Comparison of ENCODE assay signal across 18 cellular contexts in the genomic region with DNA sequence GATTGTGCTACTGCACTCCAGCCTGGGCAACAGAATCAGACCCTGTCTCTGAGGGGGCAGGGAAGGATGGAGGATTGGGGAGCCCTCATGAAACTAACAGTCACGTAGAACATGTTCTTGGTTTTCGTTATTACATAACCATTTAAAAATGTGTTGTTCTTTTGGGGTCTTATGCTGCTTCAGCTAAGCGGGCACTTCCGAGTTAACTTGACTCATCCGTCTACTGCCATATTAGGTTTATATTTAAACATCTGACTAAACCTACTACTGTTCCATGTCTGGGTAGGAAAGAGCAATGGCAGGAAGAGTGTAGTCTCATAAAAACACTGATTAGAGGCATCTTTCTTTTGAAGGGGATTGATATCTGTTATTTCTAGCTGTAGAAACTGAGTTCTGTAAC. TPM values are rescaled to one million over a fixed set of nuclear protein-coding genes. Genes with fewer than 3 reads are reported as not detected.
DNase-seq lines count a peak whose midpoint lies in the region; ATAC-seq, FAIRE-seq and TF ChIP-seq lines count a peak whose summit lies in the region.
"Had no signal": no experiment of that assay in that cellular context is flagged by ENCODE, and none has a peak within 500 bp of the region (broad histone marks: within the 10 kb centered on the region; RNA-seq: fewer than 3 reads in every experiment).

No MANE protein-coding gene starts in this region.

- dilution Hi-C loops in endothelial cell of umbilical vein (cut with MboI; ENCODE audit: extremely low pct_ligation_motif_present, low sequenced_read_pairs) = no loop called here

- H3K27me3 ChIP-seq in CD8-positive, alpha-beta T cell (ENCODE audit: insufficient read depth, low read length) = no peaks in the 10 kb centered on the region
- no peaks in the 10 kb centered on the region for H3K27me3 ChIP-seq in endothelial cell of umbilical vein (ENCODE audit: control insufficient read depth in 2 of 2, insufficient read depth in 2 of 2, low read length in 2 of 2)
- H3K27me3 ChIP-seq: neural progenitor cell had no signal

- TF ChIP-seq CTCF in CD8-positive, alpha-beta T cell (IDR thresholded peaks at IDR 0.05) = no peak
- TF ChIP-seq CTCF in endothelial cell of umbilical vein (IDR thresholded peaks at IDR 0.05; ENCODE audit: extremely low read depth in 1 of 2, insufficient read depth in 1 of 2, low read depth in 1 of 2, low read length in 2 of 2) (no peak), osteocyte (IDR thresholded peaks at IDR 0.05) (no peak)

- H3K9me3 Mint-ChIP-seq in CD8-positive, alpha-beta T cell = no peaks in the 10 kb centered on the region
- H3K9me3 Mint-ChIP-seq in osteocyte (ENCODE audit: unreplicated experiment) = no peaks in the 10 kb centered on the region
- H3K9me3 Mint-ChIP-seq: activated naive CD4-positive, alpha-beta T cell treated with anti-CD3 and anti-CD28 coated beads, Interleukin-2, amount 50 U/mL, for 72 hours; neural progenitor cell had no signal

- POLR2A ChIA-PET in CD8-positive, alpha-beta T cell (lab: Charles Lee) = interaction anchor here (1.6 kb wide), 1 partner anchor 10 kb away, joined by 4 read pairs; no protein-coding TSS in a partner anchor
- POLR2A ChIA-PET in endothelial cell of umbilical vein (lab: Charles Lee) = interaction anchor here (1.1 kb wide), 1 partner anchor 40 kb away, joined by 3 read pairs; no protein-coding TSS in a partner anchor

- no TSS peak for BruUV-seq in endothelial cell of umbilical vein (replicated peaks; lab: Mats Ljungman, UMichigan)

- no peak for ATAC-seq in CD8-positive, alpha-beta T cell
- ATAC-seq in T-helper 17 cell (no peak), GM19395 (IDR thresholded peaks at IDR 0.05; ENCODE audit: unreplicated experiment) (no peak)
- ATAC-seq: activated naive CD4-positive, alpha-beta T cell treated with anti-CD3 and anti-CD28 coated beads, Interleukin-2, amount 50 U/mL, for 72 hours; HCT116 had no signal

- H2AFZ ChIP-seq in endothelial cell of umbilical vein (ENCODE audit: low read depth, low read length) = no peak overlapping the region
- H2AFZ ChIP-seq: neural progenitor cell had no signal

- H3K27me3 Mint-ChIP-seq in CD8-positive, alpha-beta T cell (ENCODE audit: low read depth) = no peaks in the 10 kb centered on the region
- H3K27me3 Mint-ChIP-seq in T-helper 17 cell (no peaks in the 10 kb centered on the region), osteocyte (ENCODE audit: unreplicated experiment) (no peaks in the 10 kb centered on the region)

- intact Hi-C loops in CD8-positive, alpha-beta T cell (cut with DNase I, micrococcal nuclease) = no loop called here
- intact Hi-C loops in endothelial cell of umbilical vein (cut with micrococcal nuclease) = no loop called here

- H3K4me1 Mint-ChIP-seq in CD8-positive, alpha-beta T cell (ENCODE audit: low read depth) = no peaks in the 10 kb centered on the region
- peaks cover 5% of the 10 kb centered on the region for H3K4me1 Mint-ChIP-seq in T-helper 17 cell
- H3K4me1 Mint-ChIP-seq in osteocyte (ENCODE audit: unreplicated experiment) = peaks cover 15% of the 10 kb centered on the region
- H3K4me1 Mint-ChIP-seq: neural progenitor cell had no signal

- H3K36me3 ChIP-seq in CD8-positive, alpha-beta T cell (ENCODE audit: insufficient read depth, low read length) = peaks cover 72% of the 10 kb centered on the region
- H3K36me3 ChIP-seq in endothelial cell of umbilical vein (ENCODE audit: control insufficient read depth in 2 of 2, extremely low read depth in 1 of 2, insufficient read depth in 2 of 2, low read length in 2 of 2) = peaks cover 23 to 75% of the 10 kb centered on the region in 2 experiments

- H4K20me1 ChIP-seq in endothelial cell of umbilical vein (replicated peaks; ENCODE audit: control insufficient read depth, extremely low read depth, insufficient read depth, low read length) = no peaks in the 10 kb centered on the region

- H3K27ac Mint-ChIP-seq in CD8-positive, alpha-beta T cell = peak overlapping the region; percentile 46
- peak overlapping the region; percentile 34 for H3K27ac Mint-ChIP-seq in T-helper 17 cell
- H3K27ac Mint-ChIP-seq in osteocyte (ENCODE audit: unreplicated experiment) = peak overlapping the region; percentile 28
- H3K27ac Mint-ChIP-seq: neural progenitor cell had no signal

- no peak for TF ChIP-seq POLR2A in endothelial cell of umbilical vein (IDR thresholded peaks at IDR 0.05; ENCODE audit: low read depth, low read length)

- FAIRE-seq in endothelial cell of umbilical vein (lab: Jason Lieb, UNC) = no peak
- FAIRE-seq: frontal cortex had no signal

- H3K4me3 ChIP-seq in CD8-positive, alpha-beta T cell (ENCODE audit: low read depth, low read length) = no peak overlapping the region
- no peak overlapping the region for H3K4me3 ChIP-seq in endothelial cell of umbilical vein (replicated peaks in 1 of 3; ENCODE audit: insufficient read depth in 1 of 3, low read depth in 1 of 3, low read length in 3 of 3)
- H3K4me3 ChIP-seq: neural progenitor cell had no signal

- H3K4me2 ChIP-seq in endothelial cell of umbilical vein (ENCODE audit: insufficient read depth, low read length) = no peak overlapping the region
- H3K4me2 ChIP-seq: neural progenitor cell had no signal

- H3K9ac ChIP-seq in endothelial cell of umbilical vein (replicated peaks; ENCODE audit: extremely low read depth, insufficient read depth, low read length) = no peak overlapping the region
- H3K9ac ChIP-seq: neural progenitor cell had no signal

- no peak for DNase-seq in CD8-positive, alpha-beta T cell
- DNase-seq in T-helper 17 cell (no peak), endothelial cell of umbilical vein (ENCODE audit: low read depth, low spot score) (peak; percentile 37), osteocyte (ENCODE audit: extremely low spot score, unreplicated experiment) (no peak), NCI-H2081 (lab: John Stamatoyannopoulos, UW) (no peak), NOMO-1 treated with dmso at 0.1 percent for 144 hours (lab: John Stamatoyannopoulos, UW; ENCODE audit: unreplicated experiment) (no peak)
- no peak for DNase-seq in effector CD4-positive, alpha-beta T cell
- DNase-seq: activated CD8-positive, alpha-beta memory T cell treated with anti-CD3 and anti-CD28 coated beads, Interleukin-2, amount 50 U/mL, for 48 hours; central memory CD4-positive, alpha-beta T cell; GDM1; NCI-H1930; NCI-H510A treated with DMSO at 0.1 percent for 48 hours; SHP77 had no signal

- CTCF ChIA-PET in CD8-positive, alpha-beta T cell (lab: Charles Lee) = interaction anchor here (1.6 to 1.7 kb wide), 2 partner anchors 11 to 21 kb away, joined by 5 read pairs; no protein-coding TSS in a partner anchor
- CTCF ChIA-PET in endothelial cell of umbilical vein (lab: Charles Lee) = interaction anchor here (1.1 to 1.7 kb wide), 5 partner anchors 16 to 333 kb away, joined by 3 to 5 read pairs (median 3); no protein-coding TSS in a partner anchor

- no peaks in the 10 kb centered on the region for H3K4me1 ChIP-seq in CD8-positive, alpha-beta T cell (ENCODE audit: insufficient read depth, low read length)
- H3K4me1 ChIP-seq in endothelial cell of umbilical vein (ENCODE audit: control insufficient read depth, extremely low read depth, insufficient read depth, low read length) = peaks cover 9% of the 10 kb centered on the region
- H3K4me1 ChIP-seq: neural progenitor cell had no signal

- no peaks in the 10 kb centered on the region for H3K9me1 ChIP-seq in endothelial cell of umbilical vein (replicated peaks; ENCODE audit: control insufficient read depth, extremely low read depth, insufficient read depth, low read length)

- H3K4me3 Mint-ChIP-seq in CD8-positive, alpha-beta T cell = no peak overlapping the region
- no peak overlapping the region for H3K4me3 Mint-ChIP-seq in T-helper 17 cell
- no peak overlapping the region for H3K4me3 Mint-ChIP-seq in osteocyte (ENCODE audit: unreplicated experiment)
- H3K4me3 Mint-ChIP-seq: neural progenitor cell had no signal

- H3K9me3 ChIP-seq in CD8-positive, alpha-beta T cell (ENCODE audit: low read length) = no peaks in the 10 kb centered on the region
- H3K9me3 ChIP-seq in T-helper 17 cell (ENCODE audit: control insufficient read depth, low read length, poor library complexity, severe bottlenecking) (no peaks in the 10 kb centered on the region), endothelial cell of umbilical vein (replicated peaks; ENCODE audit: control insufficient read depth, insufficient read depth, low read length) (no peaks in the 10 kb centered on the region)

- peaks cover 94% of the 10 kb centered on the region for H3K36me3 Mint-ChIP-seq in CD8-positive, alpha-beta T cell
- H3K36me3 Mint-ChIP-seq in T-helper 17 cell (ENCODE audit: low read depth) (peaks cover 13% of the 10 kb centered on the region), osteocyte (ENCODE audit: unreplicated experiment) (peaks cover 79% of the 10 kb centered on the region)

- no peak overlapping the region for H3K27ac ChIP-seq in CD8-positive, alpha-beta T cell (ENCODE audit: low read depth, low read length)
- H3K27ac ChIP-seq in endothelial cell of umbilical vein (ENCODE audit: insufficient read depth, low read depth, low read length) = peak overlapping the region; percentile 25
- H3K27ac ChIP-seq: neural progenitor cell had no signal

- H3K79me2 ChIP-seq in endothelial cell of umbilical vein (ENCODE audit: control insufficient read depth, insufficient read depth, low read length) = peaks cover 26% of the 10 kb centered on the region

TF ChIP-seq in endothelial cell of umbilical vein, 7 proteins besides CTCF, POLR2A, EP300 and RAD21 (continues in another document):
- TF ChIP-seq, protein P1, sequence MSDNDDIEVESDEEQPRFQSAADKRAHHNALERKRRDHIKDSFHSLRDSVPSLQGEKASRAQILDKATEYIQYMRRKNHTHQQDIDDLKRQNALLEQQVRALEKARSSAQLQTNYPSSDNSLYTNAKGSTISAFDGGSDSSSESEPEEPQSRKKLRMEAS (IDR thresholded peaks at IDR 0.05; ENCODE audit: insufficient read depth, insufficient read length) = no peak
- TF ChIP-seq JUN (IDR thresholded peaks at IDR 0.05; ENCODE audit: borderline replicate concordance, insufficient read depth, insufficient read length, low read depth) (no peak), POLR2AphosphoS5 (IDR thresholded peaks at IDR 0.05; ENCODE audit: insufficient read depth, low read depth, low read length) (no peak), GATA2 (IDR thresholded peaks at IDR 0.05; ENCODE audit: insufficient read depth, insufficient read length, low read depth, low read length) (no peak)

RNA-seq across cellular contexts. Expression of a gene that starts 59.5 kb away (rescaled TPM):
- under 1 TPM in 1 of 2 experiments, not detected in 1; 0.27 TPM for total RNA-seq in CD8-positive, alpha-beta T cell
- total RNA-seq in T-helper 17 cell = under 1 TPM in 1 of 2 donors, not detected in 1; 0.23 TPM
- total RNA-seq in endothelial cell of umbilical vein = 0.44 TPM in 1 of 2 replicates, not detected in the other
- 0.16 and 0.25 TPM in 2 replicates for polyA plus RNA-seq in endothelial cell of umbilical vein
- polyA plus RNA-seq in endothelial cell of umbilical vein (2011; cell fraction: cytosol; rRNA removed) = 0.05 and 0.16 TPM in 2 replicates
- polyA plus RNA-seq in endothelial cell of umbilical vein (2011; cell fraction: nucleus; rRNA removed) = 0.22 and 0.35 TPM in 2 replicates
- not detected in 2 replicates for polyA plus RNA-seq in endothelial cell of umbilical vein (2012)
- 0.28 TPM in 1 of 2 replicates, not detected in the other for polyA minus RNA-seq in endothelial cell of umbilical vein
- polyA minus RNA-seq in endothelial cell of umbilical vein (2011; cell fraction: cytosol; rRNA and poly(A)+ RNA removed) = not detected
- polyA minus RNA-seq in endothelial cell of umbilical vein (2011; cell fraction: nucleus; rRNA and poly(A)+ RNA removed) = 0.67 TPM in 1 of 2 replicates, not detected in the other
- total RNA-seq in osteocyte = not detected in 2 replicates
